8 cellular contexts compared by ENCODE assay signal in genomic region chr1:51616903-51617708, GRCh38.
DNase-seq lines count a peak whose midpoint lies in the region; ATAC-seq and TF ChIP-seq lines count a peak whose summit lies in the region.

Gene OSBPL9 (plus strand): TSS chr1:51617092. CDS start chr1:51617111, 19 bp downstream.

- no peaks in the 10 kb centered on the region for H3K27me3 ChIP-seq in mucosa of rectum (ENCODE audit: control insufficient read depth in 2 of 2, insufficient read depth in 2 of 2, low read length in 2 of 2)

- peak; percentile 91 for ATAC-seq in GM21529 (IDR thresholded peaks at IDR 0.05; ENCODE audit: unreplicated experiment)

- H3K27ac ChIP-seq in epithelial cell of prostate (peak within 1 kb of the TSS; percentile 57), mucosa of rectum (ENCODE audit: low read depth in 2 of 2, low read length in 2 of 2) (peak within 1 kb of the TSS; percentile 84 to 88)

- peaks cover 6 to 9% of the 10 kb centered on the region in 2 donors for H3K4me1 ChIP-seq in mucosa of rectum (ENCODE audit: control insufficient read depth in 2 of 2, insufficient read depth in 2 of 2, low read length in 2 of 2)

- H3K4me3 ChIP-seq in mucosa of rectum (ENCODE audit: low read length in 2 of 2), result peak within 1 kb of the TSS; percentile 97 to 98

- TF ChIP-seq RAD21 in Ishikawa (IDR thresholded peaks at IDR 0.05; ENCODE audit: low read depth), result no peak

- H3K9me3 ChIP-seq in mucosa of rectum (ENCODE audit: control insufficient read depth in 2 of 2, low read length in 2 of 2), result no peaks in the 10 kb centered on the region

- no peaks in the 10 kb centered on the region for H3K36me3 ChIP-seq in mucosa of rectum (ENCODE audit: control insufficient read depth in 2 of 2, insufficient read depth in 2 of 2, low read length in 2 of 2)

- DNase-seq in DMS 273 (lab: John Stamatoyannopoulos, UW; ENCODE audit: unreplicated experiment) (peak; percentile 94), OCI-M2 (lab: John Stamatoyannopoulos, UW; ENCODE audit: unreplicated experiment) (peak; percentile 28), activated T-cell treated with anti-CD3 and anti-CD28 coated beads for 4 hours (peak; percentile 79), epithelial cell of prostate (ENCODE audit: low read depth, low spot score) (peak; percentile 46)
- DNase-seq in stimulated activated CD8-positive, alpha-beta memory T cell treated with anti-CD3 and anti-CD28 coated beads, Interleukin-4, amount 100 ng/mL, for 4 hours (ENCODE audit: low read depth in 2 of 2, low spot score in 1 of 2), result peak; percentile 68 to 71

- H3K9ac ChIP-seq in mucosa of rectum (ENCODE audit: low read depth in 1 of 2, low read length in 2 of 2), result peak within 1 kb of the TSS; percentile 87 to 91

- no peak for TF ChIP-seq EP300 in Ishikawa (IDR thresholded peaks at IDR 0.05; ENCODE audit: borderline replicate concordance)

TF ChIP-seq in Ishikawa, 13 proteins besides CTCF, POLR2A, EP300 and RAD21:
- TF ChIP-seq CEBPB (IDR thresholded peaks at IDR 0.05) (no peak), NFIC (IDR thresholded peaks at IDR 0.05) (peak; percentile 69; the same call in 1 of the 2 replicates), ZBTB7A (IDR thresholded peaks at IDR 0.05; ENCODE audit: low read depth) (no peak), EGR1 (IDR thresholded peaks at IDR 0.05) (0 out of 2 replicates have a peak, but pooled peaks have one; percentile 29), REST (IDR thresholded peaks at IDR 0.05; ENCODE audit: low read depth) (no peak), YY1 (IDR thresholded peaks at IDR 0.05; ENCODE audit: low read depth) (peak; percentile 96), MAX (IDR thresholded peaks at IDR 0.05) (peak; percentile 40; the same call in 1 of the 2 replicates), CREB1 (IDR thresholded peaks at IDR 0.05; ENCODE audit: low read depth) (no peak), TEAD4 (IDR thresholded peaks at IDR 0.05) (no peak), TAF1 (IDR thresholded peaks at IDR 0.05; ENCODE audit: low read depth) (peak; percentile 52; the same call in 1 of the 2 replicates)

Comparison
In these comparisons a context has a peak if more than half of its experiments do, and no peak if none do; other contexts are left out.
1. Peak in every context shown above with its lines: DNase-seq, ATAC-seq, H3K4me3 ChIP-seq and H3K27ac ChIP-seq.
2. DNase-seq: peak in every context shown above with its lines; median percentile 94 in DMS 273; 79 in activated T-cell treated with anti-CD3 and anti-CD28 coated beads for 4 hours; 70 in stimulated activated CD8-positive, alpha-beta memory T cell treated with anti-CD3 and anti-CD28 coated beads, Interleukin-4, amount 100 ng/mL, for 4 hours; 46 in epithelial cell of prostate; 28 in OCI-M2.